ENCODE assay signal across 1 cellular context in genomic region chr3:20185733-20186599, GRCh38.
A peak's percentile ranks its signal among the peaks of the same experiment; 100 is the strongest.
TF ChIP-seq lines count a peak whose summit lies in the region.

Gene SGO1 (minus strand): TSS chr3:20186206. CDS start chr3:20184027, 2,179 bp downstream.

TF ChIP-seq in GM12878, 131 proteins besides CTCF, POLR2A, EP300 and RAD21 (continued from another document and continues in another):
- TF ChIP-seq SMC3 (IDR thresholded peaks at IDR 0.05; ENCODE audit: borderline replicate concordance, low read length) (no peak), NBN (IDR thresholded peaks at IDR 0.05) (peak; percentile 39; the same call in 1 of the 2 replicates), ELK1 (IDR thresholded peaks at IDR 0.05; ENCODE audit: low read depth, low read length) (no peak), HDAC2 (IDR thresholded peaks at IDR 0.05) (peak; percentile 92; the same call in 1 of the 2 replicates), SREBF2 (IDR thresholded peaks at IDR 0.05; ENCODE audit: low read length) (no peak), IRF3 (IDR thresholded peaks at IDR 0.05) (peak; percentile 92), SUZ12 (IDR thresholded peaks at IDR 0.05; ENCODE audit: unreplicated experiment) (no peak), ZSCAN29 (IDR thresholded peaks at IDR 0.05) (no peak), CHD4 (IDR thresholded peaks at IDR 0.05) (no peak), SPI1 (IDR thresholded peaks at IDR 0.05; ENCODE audit: borderline replicate concordance, insufficient read depth, low read depth, low read length) (no peak), IKZF1 (conservative IDR thresholded peaks at IDR 0.05) (peak; percentile 74), HDGF (IDR thresholded peaks at IDR 0.05) (no peak), EZH2 (IDR thresholded peaks at IDR 0.05; ENCODE audit: borderline replicate concordance, control insufficient read depth, low read depth, low read length) (no peak), BCLAF1 (IDR thresholded peaks at IDR 0.05) (0 out of 2 replicates have a peak, but pooled peaks have one; percentile 45), SRF (IDR thresholded peaks at IDR 0.05; ENCODE audit: low read depth in 2 of 2, low read length in 2 of 2) (no peak), SMARCA5 (IDR thresholded peaks at IDR 0.05) (no peak), KDM1A (IDR thresholded peaks at IDR 0.05; ENCODE audit: borderline replicate concordance) (no peak), ZNF274 (IDR thresholded peaks at IDR 0.05; ENCODE audit: insufficient read depth, insufficient read length) (no peak), ESRRA (IDR thresholded peaks at IDR 0.05; ENCODE audit: low read length) (no peak), STAT1 (conservative IDR thresholded peaks at IDR 0.05) (no peak), NR2F1 (conservative IDR thresholded peaks at IDR 0.05) (peak; percentile 25; the same call in 1 of the 2 replicates), HCFC1 (IDR thresholded peaks at IDR 0.05; ENCODE audit: low read length) (peak; percentile 31), HDAC6 (IDR thresholded peaks at IDR 0.05; ENCODE audit: unreplicated experiment) (no peak), CBFB (IDR thresholded peaks at IDR 0.05; ENCODE audit: low read depth) (peak; percentile 57), ATF3 (IDR thresholded peaks at IDR 0.05; ENCODE audit: borderline replicate concordance, extremely low read depth, low read depth, low read length) (peak; percentile 97; the same call in 1 of the 2 replicates), USF2 (IDR thresholded peaks at IDR 0.05; ENCODE audit: borderline replicate concordance, low read depth, low read length) (peak; percentile 100), TCF3 (IDR thresholded peaks at IDR 0.05; ENCODE audit: borderline replicate concordance, insufficient read depth, low read depth, low read length) (peak; percentile 78; the same call in 1 of the 2 replicates), SP1 (IDR thresholded peaks at IDR 0.05; ENCODE audit: low read depth, low read length) (peak; percentile 95), SIX5 (IDR thresholded peaks at IDR 0.05; ENCODE audit: low read depth, low read length, severe bottlenecking) (no peak), WRNIP1 (IDR thresholded peaks at IDR 0.05; ENCODE audit: borderline replicate concordance, low read depth, low read length) (no peak), ZNF207 (IDR thresholded peaks at IDR 0.05; ENCODE audit: borderline replicate concordance) (no peak), TCF12 (IDR thresholded peaks at IDR 0.05; ENCODE audit: low read depth, low read length) (no peak), CEBPZ (IDR thresholded peaks at IDR 0.05; ENCODE audit: low read depth, low read length) (no peak), NFYA (IDR thresholded peaks at IDR 0.05; ENCODE audit: borderline replicate concordance, low read depth, low read length) (no peak), POU2F2 (IDR thresholded peaks at IDR 0.05; ENCODE audit: borderline replicate concordance, low read depth, low read length) (peak; percentile 55; the same call in 1 of the 3 replicates), RAD51 (IDR thresholded peaks at IDR 0.05) (peak; percentile 100), FOXM1 (IDR thresholded peaks at IDR 0.05; ENCODE audit: low read depth, low read length) (peak; percentile 89), BCL11A (IDR thresholded peaks at IDR 0.05; ENCODE audit: low read depth, low read length) (peak; percentile 37; the same call in 1 of the 2 replicates), PAX8 (IDR thresholded peaks at IDR 0.05) (no peak), POLR2AphosphoS5 (IDR thresholded peaks at IDR 0.05; ENCODE audit: low read length) (peak; percentile 92), GABPA (IDR thresholded peaks at IDR 0.05; ENCODE audit: low read depth) (peak; percentile 55; the same call in 1 of the 2 replicates), MLLT1 (IDR thresholded peaks at IDR 0.05) (no peak; the same call in 1 of the 2 replicates), CBX3 (IDR thresholded peaks at IDR 0.05; ENCODE audit: borderline replicate concordance, low read depth) (no peak), FOXK2 (IDR thresholded peaks at IDR 0.05) (peak; percentile 89), IRF5 (IDR thresholded peaks at IDR 0.05; ENCODE audit: borderline replicate concordance) (no peak), KLF5 (IDR thresholded peaks at IDR 0.05; ENCODE audit: partially characterized antibody) (peak; percentile 66), RFX5 (IDR thresholded peaks at IDR 0.05; ENCODE audit: low read depth, low read length) (peak; percentile 47; the same call in 1 of the 2 replicates), RELB (IDR thresholded peaks at IDR 0.05; ENCODE audit: low read depth) (peak; percentile 89; the same call in 1 of the 2 replicates), TBL1XR1 (IDR thresholded peaks at IDR 0.05; ENCODE audit: low read depth, low read length) (no peak), KAT2A (conservative IDR thresholded peaks at IDR 0.05; ENCODE audit: control insufficient read depth, low read depth, low read length) (no peak), SMAD1 (IDR thresholded peaks at IDR 0.05; ENCODE audit: low read depth, partially characterized antibody) (peak; percentile 38), RBBP5 (conservative IDR thresholded peaks at IDR 0.05) (no peak)
